Comparison of ENCODE assay signal across 20 cellular contexts in genomic region chr3:57937092-57937491, GRCh38.
DNase-seq lines count a peak whose midpoint lies in the region; ATAC-seq, FAIRE-seq and TF ChIP-seq lines count a peak whose summit lies in the region.
"Had no signal": no experiment of that assay in that cellular context is flagged by ENCODE, and none has a peak within 500 bp of the region (broad histone marks: within the 10 kb centered on the region; RNA-seq: fewer than 3 reads in every experiment).

No MANE protein-coding gene starts in this region.

- no peak for TF ChIP-seq POLR2A in A549 (IDR thresholded peaks at IDR 0.05; ENCODE audit: low read length)

- no peak for TF ChIP-seq RAD21 in A549 (conservative IDR thresholded peaks at IDR 0.05 in 1 of 2, IDR thresholded peaks at IDR 0.05 in 1 of 2)

- 90% methylated on average over 3 of the region's 3 CpGs for WGBS in A549 (ENCODE audit: missing lambda C conversion rate)
- no CpG with 5 or more reads among the region's 3 CpGs for WGBS in neuronal stem cell (ENCODE audit: extremely low coverage in 2 of 2, insufficient read length in 2 of 2, insufficient replicate concordance in 1 of 2), 2 donors

- H2BK5ac ChIP-seq in neuronal stem cell (ENCODE audit: low read length): peak overlapping the region; percentile 53

- H2BK120ac ChIP-seq in neuronal stem cell (ENCODE audit: low read depth, low read length): no peak overlapping the region

- H2AFZ ChIP-seq in neuronal stem cell (ENCODE audit: low read length): no peak overlapping the region
- H2AFZ ChIP-seq: GM23338 had no signal

- H3K4me1 ChIP-seq in A549 (no peaks in the 10 kb centered on the region), neuronal stem cell (ENCODE audit: control insufficient read depth in 2 of 2, insufficient read depth in 1 of 2, low read depth in 1 of 2, low read length in 2 of 2) (no peaks in the 10 kb centered on the region)

- H2AK5ac ChIP-seq in neuronal stem cell (ENCODE audit: low read depth, low read length): no peak overlapping the region

- H3K18ac ChIP-seq in neuronal stem cell (ENCODE audit: low read length): no peak overlapping the region

- no peak for DNase-seq in A549 (ENCODE audit: low read depth in 1 of 2, low spot score in 1 of 2)
- peak; percentile 10 for DNase-seq in dedifferentiated amniotic fluid mesenchymal stem cell (ENCODE audit: extremely low spot score)
- DNase-seq in neuronal stem cell (ENCODE audit: low spot score): no peak
- DNase-seq in NCI-H2107 (lab: John Stamatoyannopoulos, UW): no peak
- DNase-seq: 8988T; C1 segment of cervical spinal cord; Calu3; CD4-positive, alpha-beta memory T cell; COR-L47; DMS153; DND-41; H9; HFFc6 had no signal

- no peak overlapping the region for H2BK12ac ChIP-seq in neuronal stem cell (ENCODE audit: low read length)

- H3K9ac ChIP-seq in neuronal stem cell (ENCODE audit: low read depth, low read length, poor library complexity): no peak overlapping the region

- no peak for ATAC-seq in A549
- ATAC-seq in GM21529 (IDR thresholded peaks at IDR 0.05; ENCODE audit: unreplicated experiment): no peak
- ATAC-seq in GM18520 (IDR thresholded peaks at IDR 0.05; ENCODE audit: unreplicated experiment): no peak
- ATAC-seq: GM23338, HCT116 had no signal

- no peak for FAIRE-seq in A549 (lab: Jason Lieb, UNC)
- FAIRE-seq: G401.6, GM12892, GM19239 had no signal

- no peak overlapping the region for H3K14ac ChIP-seq in neuronal stem cell (ENCODE audit: low read length)

- POLR2A ChIA-PET in A549 (lab: Yijun Ruan, JAX): no interaction called here

- H3K4me2 ChIP-seq in A549: no peak overlapping the region
- H3K4me2 ChIP-seq in neuronal stem cell (ENCODE audit: insufficient read depth, low read length, poor library complexity, severe bottlenecking): no peak overlapping the region
- H3K4me2 ChIP-seq: GM23338 had no signal

- H2BK15ac ChIP-seq in neuronal stem cell (ENCODE audit: low read length): no peak overlapping the region

- H4K91ac ChIP-seq in neuronal stem cell (ENCODE audit: low read depth, low read length, poor library complexity): no peak overlapping the region

- no peak overlapping the region for H3K27ac ChIP-seq in A549
- no peak overlapping the region for H3K27ac ChIP-seq in neuronal stem cell (replicated peaks; ENCODE audit: low read length)

- TF ChIP-seq EP300 in A549 (IDR thresholded peaks at IDR 0.05): no peak

- no peak overlapping the region for H3K4ac ChIP-seq in neuronal stem cell (ENCODE audit: low read length)

- H3K36me3 ChIP-seq in neuronal stem cell (replicated peaks in 1 of 2; ENCODE audit: control insufficient read depth in 2 of 2, insufficient read depth in 2 of 2, low read length in 2 of 2): peaks cover 1 to 3% of the 10 kb centered on the region in 2 donors

- no peak overlapping the region for H3K4me3 ChIP-seq in A549
- no peak overlapping the region for H3K4me3 ChIP-seq in neuronal stem cell (ENCODE audit: low read length in 2 of 2)
- H3K4me3 ChIP-seq: GM23338 had no signal

- H3K9me3 ChIP-seq in A549 (0 out of 3 replicates have a peak, but pooled peaks cover 2% of the 10 kb centered on the region), neuronal stem cell (replicated peaks in 1 of 2; ENCODE audit: control insufficient read depth in 2 of 2, insufficient read depth in 1 of 2, low read depth in 1 of 2, low read length in 2 of 2) (peaks cover 2 to 3% of the 10 kb centered on the region in 2 donors)

- no peak overlapping the region for H4K8ac ChIP-seq in neuronal stem cell (ENCODE audit: low read depth, low read length)

- CTCF ChIA-PET in A549 (lab: Yijun Ruan, JAX): interaction anchor here (0.8 to 1.3 kb wide), 2 partner anchors 12 to 21 kb away, joined by 4 read pairs; no protein-coding TSS in a partner anchor

- H3K79me1 ChIP-seq in neuronal stem cell (ENCODE audit: low read depth, low read length): no peaks in the 10 kb centered on the region

- no peak overlapping the region for H3K23ac ChIP-seq in neuronal stem cell (ENCODE audit: low read depth, low read length, poor library complexity)

- TF ChIP-seq CTCF in A549 (IDR thresholded peaks at IDR 0.05): no peak

- H3K27me3 ChIP-seq in neuronal stem cell (ENCODE audit: control insufficient read depth in 3 of 3, insufficient read depth in 3 of 3, low read depth in 1 of 3, low read length in 3 of 3): no peaks in the 10 kb centered on the region

TF ChIP-seq in A549, 52 proteins besides CTCF, POLR2A, EP300 and RAD21:
- TF ChIP-seq NR3C1 (IDR thresholded peaks at IDR 0.05): no peak
- no peak for TF ChIP-seq TP53 (CRISPR knock-in tag; IDR thresholded peaks at IDR 0.05)
- TF ChIP-seq NFE2L2 (conservative IDR thresholded peaks at IDR 0.05; ENCODE audit: low read length): no peak
- no peak for TF ChIP-seq FOSL2 (IDR thresholded peaks at IDR 0.05)
- no peak for TF ChIP-seq FOSL2 (CRISPR knock-in tag; IDR thresholded peaks at IDR 0.05)
- TF ChIP-seq SMC3 (IDR thresholded peaks at IDR 0.05): no peak
- 0 out of 2 replicates have a peak, but pooled peaks have one; percentile 7 for TF ChIP-seq ZC3H11A (IDR thresholded peaks at IDR 0.05)
